Comparison of ENCODE assay signal across 1 cellular context in genomic region chr6:32947552-32948465, GRCh38.
TF ChIP-seq lines count a peak whose summit lies in the region.

No MANE protein-coding gene starts in this region.

TF ChIP-seq in GM23338, 12 proteins besides CTCF, POLR2A, EP300 and RAD21 (continued from another document):
- TF ChIP-seq REST (IDR thresholded peaks at IDR 0.05; ENCODE audit: unreplicated experiment) (no peak), JUNB (IDR thresholded peaks at IDR 0.05; ENCODE audit: unreplicated experiment) (no peak)
